ENCODE assay signal across 7 cellular contexts in genomic region chr1:1434131-1434811, GRCh38. TPM values are rescaled to one million over a fixed set of nuclear protein-coding genes. Genes with fewer than 3 reads are reported as not detected.
DNase-seq lines count a peak whose midpoint lies in the region; ATAC-seq and TF ChIP-seq lines count a peak whose summit lies in the region.
"Had no signal": no experiment of that assay in that cellular context is flagged by ENCODE, and none has a peak within 500 bp of the region (broad histone marks: within the 10 kb centered on the region; RNA-seq: fewer than 3 reads in every experiment).

No MANE protein-coding gene starts in this region.

- TF ChIP-seq CTCF in GM13977 (IDR thresholded peaks at IDR 0.05; ENCODE audit: extremely low read depth, insufficient read depth, missing control alignments): no peak

- no CpG with 5 or more reads among the region's 32 CpGs for WGBS in neuronal stem cell (ENCODE audit: extremely low coverage in 2 of 2, insufficient read length in 2 of 2, insufficient replicate concordance in 1 of 2), 2 donors

- H3K18ac ChIP-seq in neuronal stem cell (ENCODE audit: low read length): peak overlapping the region; percentile 99

- in situ Hi-C loops in GM13977 (cut with MboI; ENCODE audit: low pct_unique_long_range_greater_than_20kb, low sequenced_read_pairs, unreplicated experiment): no loop called here

- peaks cover 4% of the 10 kb centered on the region for H3K79me1 ChIP-seq in neuronal stem cell (ENCODE audit: low read depth, low read length)

- ATAC-seq in HG02885 (IDR thresholded peaks at IDR 0.05; ENCODE audit: poor library complexity, unreplicated experiment): no peak

- H3K27me3 ChIP-seq in neuronal stem cell (ENCODE audit: control insufficient read depth in 3 of 3, insufficient read depth in 3 of 3, low read depth in 1 of 3, low read length in 3 of 3): peaks cover 0 to 20% (median 5%) of the 10 kb centered on the region in 3 experiments

- peak overlapping the region; percentile 85 for H3K4ac ChIP-seq in neuronal stem cell (ENCODE audit: low read length)

- peak overlapping the region in 1 of 2 donors; percentile 30 for H3K4me3 ChIP-seq in neuronal stem cell (ENCODE audit: low read length in 2 of 2)

- no peak overlapping the region for H4K8ac ChIP-seq in neuronal stem cell (ENCODE audit: low read depth, low read length)

- peak overlapping the region; percentile 64 for H3K9ac ChIP-seq in neuronal stem cell (ENCODE audit: low read depth, low read length, poor library complexity)

- H3K4me1 ChIP-seq in neuronal stem cell (ENCODE audit: control insufficient read depth in 2 of 2, insufficient read depth in 1 of 2, low read depth in 1 of 2, low read length in 2 of 2): peaks cover 45 to 75% of the 10 kb centered on the region in 2 donors

- H3K27ac ChIP-seq in neuronal stem cell (replicated peaks; ENCODE audit: low read length): peak overlapping the region; percentile 89

- H2BK5ac ChIP-seq in neuronal stem cell (ENCODE audit: low read length): peak overlapping the region; percentile 94

- H2BK120ac ChIP-seq in neuronal stem cell (ENCODE audit: low read depth, low read length): peak overlapping the region; percentile 91

- H2AFZ ChIP-seq in neuronal stem cell (ENCODE audit: low read length): peak overlapping the region; percentile 25

- H4K91ac ChIP-seq in neuronal stem cell (ENCODE audit: low read depth, low read length, poor library complexity): peak overlapping the region; percentile 77

- peak overlapping the region; percentile 21 for H3K4me2 ChIP-seq in neuronal stem cell (ENCODE audit: insufficient read depth, low read length, poor library complexity, severe bottlenecking)

- peak overlapping the region; percentile 95 for H2BK15ac ChIP-seq in neuronal stem cell (ENCODE audit: low read length)

- peak overlapping the region; percentile 84 for H3K14ac ChIP-seq in neuronal stem cell (ENCODE audit: low read length)

- peak overlapping the region; percentile 100 for H2AK5ac ChIP-seq in neuronal stem cell (ENCODE audit: low read depth, low read length)

- H3K9me3 ChIP-seq in neuronal stem cell (replicated peaks in 1 of 2; ENCODE audit: control insufficient read depth in 2 of 2, insufficient read depth in 1 of 2, low read depth in 1 of 2, low read length in 2 of 2): no peaks in the 10 kb centered on the region

- H3K23ac ChIP-seq in neuronal stem cell (ENCODE audit: low read depth, low read length, poor library complexity): peak overlapping the region; percentile 92

- DNase-seq in GM13977 (ENCODE audit: low spot score) (peak; percentile 55), cerebellum (ENCODE audit: low spot score) (peak; percentile 31), neuronal stem cell (ENCODE audit: low spot score) (no peak), NCI-H226 (no peak), retina (no peak)
- DNase-seq: HCEC 1CT had no signal

- peak overlapping the region; percentile 99 for H2BK12ac ChIP-seq in neuronal stem cell (ENCODE audit: low read length)

- no peaks in the 10 kb centered on the region for H3K36me3 ChIP-seq in neuronal stem cell (replicated peaks in 1 of 2; ENCODE audit: control insufficient read depth in 2 of 2, insufficient read depth in 2 of 2, low read length in 2 of 2)

RNA-seq across cellular contexts. Expression of gene VWA1, which starts 1.2 kb away (rescaled TPM):
- total RNA-seq in cerebellum: 7.8 TPM
- 5.0 TPM for polyA plus RNA-seq in neuronal stem cell (2013, experiment 1 of 2)
- polyA plus RNA-seq in neuronal stem cell (2013, experiment 2 of 2): 4.8 TPM

RNA-seq across cellular contexts. Expression of gene ANKRD65, which starts 13.2 kb away (rescaled TPM):
- 1.1 TPM for total RNA-seq in cerebellum
- 2.0 TPM for polyA plus RNA-seq in neuronal stem cell (2013, experiment 1 of 2)
- 2.0 TPM for polyA plus RNA-seq in neuronal stem cell (2013, experiment 2 of 2)

RNA-seq across cellular contexts. Expression of gene ATAD3C, which starts 15.2 kb away (rescaled TPM):
- total RNA-seq in cerebellum: not detected
- polyA plus RNA-seq in neuronal stem cell (2013, experiment 1 of 2): 0.45 TPM
- polyA plus RNA-seq in neuronal stem cell (2013, experiment 2 of 2): 0.42 TPM

RNA-seq across cellular contexts. Expression of gene MRPL20, which starts 27.2 kb away (rescaled TPM):
- total RNA-seq in cerebellum: 31.9 TPM
- 132 TPM for polyA plus RNA-seq in neuronal stem cell (2013, experiment 1 of 2)
- 135 TPM for polyA plus RNA-seq in neuronal stem cell (2013, experiment 2 of 2)

RNA-seq across cellular contexts. Expression of gene CCNL2, which starts 35.1 kb away (rescaled TPM):
- 197 TPM for total RNA-seq in cerebellum
- 91.8 TPM for polyA plus RNA-seq in neuronal stem cell (2013, experiment 1 of 2)
- 90.5 TPM for polyA plus RNA-seq in neuronal stem cell (2013, experiment 2 of 2)

Comparison
In these comparisons a context has a peak if more than half of its experiments do, and no peak if none do; other contexts are left out.
1. DNase-seq: peak in GM13977 (single experiment) and cerebellum (single experiment); none in neuronal stem cell (single experiment), NCI-H226 (single experiment) and retina (single experiment).